Comparison of ENCODE assay signal across 9 cellular contexts in the genomic region with DNA sequence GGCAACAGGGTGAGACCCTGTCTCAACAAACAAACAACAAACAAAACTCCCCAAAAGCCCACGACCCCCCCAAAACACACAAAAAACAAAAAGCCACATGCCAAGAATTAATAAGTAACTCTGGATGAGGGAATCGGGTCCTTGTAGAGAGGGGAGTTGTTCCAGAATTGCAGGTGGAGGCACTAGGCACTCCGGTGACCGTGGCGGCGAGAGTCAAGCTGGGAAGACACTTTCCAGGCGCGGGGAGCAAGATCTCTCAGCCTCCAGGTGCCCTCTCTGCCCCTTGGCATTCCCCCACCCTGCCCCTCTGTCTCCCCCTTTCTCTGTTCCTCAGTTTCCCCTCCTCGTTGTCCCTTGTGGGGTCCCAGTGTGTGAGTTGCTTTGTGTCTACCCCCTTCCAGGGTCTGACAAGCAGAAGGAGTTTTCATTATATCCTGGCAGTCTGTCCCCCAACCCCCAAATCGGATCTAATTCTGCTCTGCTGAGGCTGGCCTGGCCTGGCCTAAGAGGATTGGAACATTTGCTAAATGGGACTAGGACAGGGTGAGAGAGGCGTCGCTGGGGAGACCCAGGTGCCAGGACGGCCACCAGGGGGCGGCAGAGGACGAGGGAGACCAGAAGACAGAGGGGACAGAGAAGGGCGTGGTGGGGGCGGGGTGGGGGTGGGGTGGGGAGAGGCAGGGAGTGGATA. TPM values are rescaled to one million over a fixed set of nuclear protein-coding genes. Genes with fewer than 3 reads are reported as not detected.
DNase-seq lines count a peak whose midpoint lies in the region; ATAC-seq and TF ChIP-seq lines count a peak whose summit lies in the region.
"Had no signal": no experiment of that assay in that cellular context is flagged by ENCODE, and none has a peak within 500 bp of the region (broad histone marks: within the 10 kb centered on the region; RNA-seq: fewer than 3 reads in every experiment).

No MANE protein-coding gene starts in this region.

- no peaks in the 10 kb centered on the region for H3K9me3 ChIP-seq in uterus

- peak; percentile 35 for DNase-seq in Caki2 (ENCODE audit: low read depth)
- DNase-seq in HUDEP-2 (lab: John Stamatoyannopoulos, UW; ENCODE audit: unreplicated experiment in 76 of 76), result peak in 73 of 76 experiments; percentile 17 to 93 (median 79)
- peak; percentile 85 for DNase-seq in SK-MEL-5 (ENCODE audit: low read depth, low spot score)
- DNase-seq in activated gamma-delta T cell (lab: John Stamatoyannopoulos, UW), result peak; percentile 33
- DNase-seq in globus pallidus (ENCODE audit: low spot score), result peak; percentile 6
- DNase-seq in posterior cingulate gyrus, result peak in 7 of 10 donors; percentile 38 to 88 (median 62)
- DNase-seq in uterus, result peak; percentile 45 to 49

- TF ChIP-seq POLR2A in uterus (IDR thresholded peaks at IDR 0.05), result no peak

- TF ChIP-seq CTCF in uterus (IDR thresholded peaks at IDR 0.05), result peak; percentile 12 to 50 (median 34)

- no peaks in the 10 kb centered on the region for H3K27me3 ChIP-seq in uterus

- ATAC-seq in HG02588 (IDR thresholded peaks at IDR 0.05; ENCODE audit: unreplicated experiment), result no peak

- no peak overlapping the region for H3K27ac ChIP-seq in uterus

- no peaks in the 10 kb centered on the region for H3K36me3 ChIP-seq in uterus

- no peaks in the 10 kb centered on the region for H3K4me1 ChIP-seq in uterus

- in situ Hi-C loops in Caki2 (cut with HindIII; ENCODE audit: low pct_unique_long_range_greater_than_20kb, low sequenced_read_pairs) (no loop called here), SK-MEL-5 (cut with HindIII; ENCODE audit: low pct_unique_long_range_greater_than_20kb, low sequenced_read_pairs) (no loop called here)

- H3K4me3 ChIP-seq in uterus, result no peak overlapping the region

- intact Hi-C loops in posterior cingulate gyrus (cut with DNase I), result loop anchor here (10.0 kb wide), 1 partner anchor 51 kb away; no protein-coding TSS in a partner anchor
- intact Hi-C loops in uterus (cut with DNase I; ENCODE audit: low total_unique reads), result no loop called here

RNA-seq across cellular contexts. Expression of a gene that starts 8.3 kb away (rescaled TPM):
- total RNA-seq in Caki2 (2014; rRNA removed; shearing (Covaris generic); ENCODE audit: low replicate concordance), result not detected in 2 replicates
- not detected in 2 replicates for total RNA-seq in SK-MEL-5 (2014; rRNA removed; shearing (Covaris generic))
- polyA plus RNA-seq in SK-MEL-5 (2015; cell fraction: cytosol; rRNA removed), result not detected in 2 replicates
- polyA plus RNA-seq in SK-MEL-5 (2015; cell fraction: nucleus; rRNA removed), result not detected in 2 replicates
- not detected for total RNA-seq in uterus
- total RNA-seq: T-helper 2 cell treated with Interferon-gamma antibody and Interleukin-4, amounts not matched to agents 100 ng/mL and 5 ng/mL, for 36 hours had no signal

RNA-seq across cellular contexts. Expression of a gene that starts 9.1 kb away (rescaled TPM):
- total RNA-seq in Caki2 (2014; rRNA removed; shearing (Covaris generic); ENCODE audit: low replicate concordance), result not detected in 2 replicates
- total RNA-seq in SK-MEL-5 (2014; rRNA removed; shearing (Covaris generic)), result not detected in 2 replicates
- polyA plus RNA-seq in SK-MEL-5 (2015; cell fraction: cytosol; rRNA removed), result not detected in 2 replicates
- polyA plus RNA-seq in SK-MEL-5 (2015; cell fraction: nucleus; rRNA removed), result not detected in 2 replicates
- not detected for total RNA-seq in uterus
- total RNA-seq: T-helper 2 cell treated with Interferon-gamma antibody and Interleukin-4, amounts not matched to agents 100 ng/mL and 5 ng/mL, for 36 hours had no signal

RNA-seq across cellular contexts. Expression of a gene that starts 34.9 kb away (rescaled TPM):
- total RNA-seq in Caki2 (2014; rRNA removed; shearing (Covaris generic); ENCODE audit: low replicate concordance), result 158 and 233 TPM in 2 replicates
- total RNA-seq in SK-MEL-5 (2014; rRNA removed; shearing (Covaris generic)), result 206 and 228 TPM in 2 replicates
- 184 and 215 TPM in 2 replicates for polyA plus RNA-seq in SK-MEL-5 (2015; cell fraction: cytosol; rRNA removed)
- polyA plus RNA-seq in SK-MEL-5 (2015; cell fraction: nucleus; rRNA removed), result 128 and 137 TPM in 2 replicates
- 1,000 to 10,000 TPM in 1 of 4 donors, 100 to 1,000 TPM in 3; 173 to 1,323 (median 512) TPM for total RNA-seq in uterus

RNA-seq across cellular contexts. Expression of a gene that starts 45.6 kb away (rescaled TPM):
- total RNA-seq in Caki2 (2014; rRNA removed; shearing (Covaris generic); ENCODE audit: low replicate concordance), result not detected in 2 replicates
- total RNA-seq in SK-MEL-5 (2014; rRNA removed; shearing (Covaris generic)), result not detected in 2 replicates
- not detected in 2 replicates for polyA plus RNA-seq in SK-MEL-5 (2015; cell fraction: cytosol; rRNA removed)
- polyA plus RNA-seq in SK-MEL-5 (2015; cell fraction: nucleus; rRNA removed), result not detected in 2 replicates
- total RNA-seq in uterus, result not detected
- total RNA-seq: T-helper 2 cell treated with Interferon-gamma antibody and Interleukin-4, amounts not matched to agents 100 ng/mL and 5 ng/mL, for 36 hours had no signal

Comparison
In these comparisons a context has a peak if more than half of its experiments do, and no peak if none do; other contexts are left out.
1. DNase-seq: peak in every context shown above with its lines; median percentile 85 in SK-MEL-5; 79 in HUDEP-2; 62 in posterior cingulate gyrus; 47 in uterus; 35 in Caki2; 33 in activated gamma-delta T cell; 6 in globus pallidus.